In genomic region chr21:38333290-38334272, GRCh38 we compare ENCODE assay signal across 13 cellular contexts.
DNase-seq lines count a peak whose midpoint lies in the region; ATAC-seq and TF ChIP-seq lines count a peak whose summit lies in the region.
"Had no signal": no experiment of that assay in that cellular context is flagged by ENCODE, and none has a peak within 500 bp of the region (broad histone marks: within the 10 kb centered on the region; RNA-seq: fewer than 3 reads in every experiment).

No MANE protein-coding gene starts in this region.

- H3K4me1 ChIP-seq in PC-3 (ENCODE audit: insufficient read depth, low read length), result no peaks in the 10 kb centered on the region
- H3K4me1 ChIP-seq in osteoblast (ENCODE audit: insufficient read depth, low read length), result peaks cover 19% of the 10 kb centered on the region
- H3K4me1 ChIP-seq in body of pancreas, result no peaks in the 10 kb centered on the region
- H3K4me1 ChIP-seq: adrenal gland, SJSA1 had no signal

- no peak overlapping the region for H3K27ac ChIP-seq in PC-3 (ENCODE audit: low read length)
- H3K27ac ChIP-seq in osteoblast (ENCODE audit: low read depth, low read length), result peak overlapping the region; percentile 19
- no peak overlapping the region for H3K27ac ChIP-seq in body of pancreas
- H3K27ac ChIP-seq: adrenal gland, SJSA1 had no signal

- intact Hi-C loops in PC-3 (cut with micrococcal nuclease) (no loop called here), body of pancreas (cut with DNase I) (no loop called here), posterior vena cava (cut with DNase I) (no loop called here)

- CTCF ChIA-PET in PC-3 (lab: Charles Lee), result no interaction called here

- H3K9me3 ChIP-seq in PC-3 (ENCODE audit: low read length), result no peaks in the 10 kb centered on the region
- H3K9me3 ChIP-seq in osteoblast (ENCODE audit: low read depth, low read length), result no peaks in the 10 kb centered on the region
- no peaks in the 10 kb centered on the region for H3K9me3 ChIP-seq in body of pancreas
- H3K9me3 ChIP-seq: adrenal gland, SJSA1 had no signal

- H3K4me2 ChIP-seq in PC-3 (ENCODE audit: low read length) (no peak overlapping the region), osteoblast (ENCODE audit: insufficient read depth, low read length) (no peak overlapping the region)

- in situ Hi-C loops in G401 (cut with HindIII; ENCODE audit: low sequenced_read_pairs), result no loop called here

- no peaks in the 10 kb centered on the region for H4K20me1 ChIP-seq in PC-3 (ENCODE audit: low read length)
- H4K20me1 ChIP-seq in osteoblast (ENCODE audit: insufficient read depth, low read length), result no peaks in the 10 kb centered on the region

- H3K9me2 ChIP-seq in PC-3 (replicated peaks; ENCODE audit: low read length), result no peaks in the 10 kb centered on the region

- no peak overlapping the region for H3K4me3 ChIP-seq in GM12875 (ENCODE audit: low read depth, low read length)
- H3K4me3 ChIP-seq in PC-3 (ENCODE audit: low read length), result no peak overlapping the region
- H3K4me3 ChIP-seq in fibroblast of pulmonary artery (replicated peaks; ENCODE audit: low read depth, low read length), result no peak overlapping the region
- no peak overlapping the region for H3K4me3 ChIP-seq in osteoblast (ENCODE audit: insufficient read depth, low read length)
- no peak overlapping the region for H3K4me3 ChIP-seq in body of pancreas
- H3K4me3 ChIP-seq: adrenal gland, SJSA1 had no signal

- H2AFZ ChIP-seq in PC-3 (ENCODE audit: low read length), result no peak overlapping the region
- H2AFZ ChIP-seq in osteoblast (ENCODE audit: low read length), result no peak overlapping the region

- TF ChIP-seq CTCF in GM12875 (IDR thresholded peaks at IDR 0.05; ENCODE audit: borderline replicate concordance, insufficient read depth, low read depth, low read length) (peak; percentile 19; the same call in 1 of the 2 replicates), PC-3 (conservative IDR thresholded peaks at IDR 0.05; ENCODE audit: low read depth, low read length) (peak; percentile 37), fibroblast of pulmonary artery (IDR thresholded peaks at IDR 0.05; ENCODE audit: low read length, missing control alignments) (peak; percentile 56), osteoblast (IDR thresholded peaks at IDR 0.05; ENCODE audit: extremely low read depth, low read depth, low read length) (peak; percentile 48), body of pancreas (IDR thresholded peaks at IDR 0.05) (no peak)

- no TSS peak for BruUV-seq in PC-3 (replicated peaks; lab: Mats Ljungman, UMichigan)

- POLR2A ChIA-PET in PC-3 (lab: Charles Lee; ENCODE audit: unreplicated experiment), result no interaction called here

- H3K79me2 ChIP-seq in PC-3 (ENCODE audit: low read length) (no peaks in the 10 kb centered on the region), osteoblast (ENCODE audit: insufficient read depth, low read length) (no peaks in the 10 kb centered on the region)

- no peak for TF ChIP-seq POLR2A in body of pancreas (IDR thresholded peaks at IDR 0.05)

- ATAC-seq in PC-3, result no peak
- ATAC-seq in body of pancreas, result no peak

- H3K27me3 ChIP-seq in PC-3 (ENCODE audit: low read length), result no peaks in the 10 kb centered on the region
- H3K27me3 ChIP-seq in osteoblast (ENCODE audit: insufficient read depth, low read length), result no peaks in the 10 kb centered on the region
- H3K27me3 ChIP-seq in body of pancreas, result no peaks in the 10 kb centered on the region
- H3K27me3 ChIP-seq: adrenal gland, SJSA1 had no signal

- no peaks in the 10 kb centered on the region for H3F3A ChIP-seq in PC-3 (ENCODE audit: low read length, unreplicated experiment)

- H3K36me3 ChIP-seq in PC-3 (ENCODE audit: low read depth, low read length) (no peaks in the 10 kb centered on the region), osteoblast (ENCODE audit: insufficient read depth, low read length) (no peaks in the 10 kb centered on the region), body of pancreas (replicated peaks in 1 of 2; ENCODE audit: insufficient read depth in 1 of 2, low read depth in 2 of 2) (no peaks in the 10 kb centered on the region)
- H3K36me3 ChIP-seq: adrenal gland, SJSA1 had no signal

- WGBS in body of pancreas, 2 donors, result 69 to 75% methylated on average over 8 of the region's 8 CpGs

- H3K9ac ChIP-seq in PC-3 (ENCODE audit: low read length), result no peak overlapping the region

- DNase-seq in PC-3 (no peak), fibroblast of pulmonary artery (ENCODE audit: low read depth) (peak; percentile 59), osteoblast (ENCODE audit: insufficient read length, low spot score, missing footprints) (peak; percentile 69), body of pancreas (no peak), posterior vena cava (ENCODE audit: low spot score) (no peak), G401 (ENCODE audit: low spot score) (no peak), OCI-M2 (lab: John Stamatoyannopoulos, UW; ENCODE audit: unreplicated experiment) (no peak)
- DNase-seq: activated CD4-positive, alpha-beta T cell treated with anti-CD3 and anti-CD28 coated beads, Interleukin-2, amount 50 U/mL, for 48 hours; DMS79 treated with DMSO at 0.1 percent for 48 hours; NCI-H2171 treated with DMSO at 0.1 percent for 48 hours had no signal

Comparison
In these comparisons a context has a peak if more than half of its experiments do, and no peak if none do; other contexts are left out.
1. CTCF ChIP-seq: peak in GM12875 (single experiment), PC-3 (single experiment), fibroblast of pulmonary artery (single experiment) and osteoblast (single experiment); none in body of pancreas (0 of 7).
2. DNase-seq: peak in fibroblast of pulmonary artery (single experiment) and osteoblast (single experiment); none in PC-3 (single experiment), body of pancreas (0 of 4), posterior vena cava (single experiment), G401 (single experiment) and OCI-M2 (single experiment).